ENCODE assay signal across 16 cellular contexts in the genomic region with DNA sequence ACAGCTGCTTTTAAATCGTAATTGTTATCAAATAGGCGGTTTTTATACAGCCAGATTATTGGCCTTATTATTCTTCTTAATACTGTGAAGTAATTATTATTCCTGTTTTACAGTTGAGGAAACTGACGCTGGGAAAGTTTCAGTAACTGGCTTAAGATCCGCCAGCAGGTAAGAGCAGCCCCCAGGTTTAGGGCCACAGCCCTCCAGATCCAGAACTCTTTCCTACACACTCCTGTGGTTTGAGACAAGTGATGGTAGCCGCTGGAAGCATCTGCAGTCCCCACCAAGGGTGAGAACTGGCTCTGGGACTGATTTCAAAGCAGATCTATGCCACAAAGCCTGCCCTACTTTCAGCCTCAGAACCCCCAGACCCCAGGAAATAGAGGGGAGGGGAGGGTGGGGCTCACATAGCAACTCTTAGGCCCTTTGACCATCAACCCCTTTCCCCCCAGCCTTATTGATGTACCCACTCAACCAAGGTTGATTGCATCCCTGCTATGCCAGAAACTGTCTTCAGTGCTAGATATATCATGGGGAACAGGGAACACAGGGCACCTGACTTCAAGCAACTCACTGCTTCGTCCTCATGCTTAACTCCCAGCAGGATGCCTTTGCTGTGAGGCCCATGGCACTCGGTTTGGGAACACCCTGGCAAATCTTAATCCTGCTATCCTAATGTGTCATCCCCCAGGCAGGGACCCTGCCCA. TPM values are rescaled to one million over a fixed set of nuclear protein-coding genes. Genes with fewer than 3 reads are reported as not detected.
A peak's percentile ranks its signal among the peaks of the same experiment; 100 is the strongest.
DNase-seq lines count a peak whose midpoint lies in the region; ATAC-seq, FAIRE-seq and TF ChIP-seq lines count a peak whose summit lies in the region.
"Had no signal": no experiment of that assay in that cellular context is flagged by ENCODE, and none has a peak within 500 bp of the region (broad histone marks: within the 10 kb centered on the region; RNA-seq: fewer than 3 reads in every experiment).

No MANE protein-coding gene starts in this region.

- H3K9me1 ChIP-seq in endothelial cell of umbilical vein (replicated peaks; ENCODE audit: control insufficient read depth, extremely low read depth, insufficient read depth, low read length) = no peaks in the 10 kb centered on the region

- no peak for ATAC-seq in psoas muscle

- TF ChIP-seq POLR2A in endothelial cell of umbilical vein (IDR thresholded peaks at IDR 0.05; ENCODE audit: low read depth, low read length) (no peak), GM12892 (IDR thresholded peaks at IDR 0.05; ENCODE audit: low read depth, low read length) (no peak)

- CTCF ChIA-PET in HEK293 (lab: Yijun Ruan, JAX) (interaction anchor here (0.6 to 2.0 kb wide), 17 partner anchors 11 to 430 kb away, joined by 3 to 33 read pairs (median 4); no protein-coding TSS in a partner anchor), endothelial cell of umbilical vein (lab: Charles Lee) (interaction anchor here (0.6 to 3.3 kb wide), 18 partner anchors 26 to 306 kb away, joined by 3 to 37 read pairs (median 5); no protein-coding TSS in a partner anchor)

- H3K27ac ChIP-seq in C4-2B = no peak overlapping the region
- H3K27ac ChIP-seq in HEK293 (ENCODE audit: extremely low read depth, low read depth, low read length) = no peak overlapping the region
- no peak overlapping the region for H3K27ac ChIP-seq in endothelial cell of umbilical vein (ENCODE audit: insufficient read depth, low read depth, low read length)
- no peak overlapping the region for H3K27ac ChIP-seq in psoas muscle
- H3K27ac ChIP-seq: brain microvascular endothelial cell, pancreas, SJCRH30, thyroid gland had no signal

- H2AFZ ChIP-seq in endothelial cell of umbilical vein (ENCODE audit: low read depth, low read length) = no peak overlapping the region

- H4K20me1 ChIP-seq in endothelial cell of umbilical vein (replicated peaks; ENCODE audit: control insufficient read depth, extremely low read depth, insufficient read depth, low read length) = no peaks in the 10 kb centered on the region

- no peaks in the 10 kb centered on the region for H3K79me2 ChIP-seq in endothelial cell of umbilical vein (ENCODE audit: control insufficient read depth, insufficient read depth, low read length)

- dilution Hi-C loops in endothelial cell of umbilical vein (cut with MboI; ENCODE audit: extremely low pct_ligation_motif_present, low sequenced_read_pairs) = no loop called here

- intact Hi-C loops in endothelial cell of umbilical vein (cut with micrococcal nuclease) = loop anchor here (1.0 to 10.0 kb wide), 6 partner anchors 48 to 392 kb away; a partner anchor contains a TSS
- intact Hi-C loops in psoas muscle (cut with DNase I) = loop anchor here (1.0 to 5.0 kb wide), 6 partner anchors 57 to 302 kb away; no protein-coding TSS in a partner anchor

- 42 to 50% (median 44%) methylated on average over 7 of the region's 7 CpGs for WGBS in psoas muscle, 3 donors

- no TSS peak for BruUV-seq in endothelial cell of umbilical vein (replicated peaks; lab: Mats Ljungman, UMichigan)

- no peaks in the 10 kb centered on the region for H3K36me3 ChIP-seq in HEK293 (ENCODE audit: control insufficient read depth in 2 of 2, insufficient read depth in 1 of 2, low read length in 2 of 2)
- no peaks in the 10 kb centered on the region for H3K36me3 ChIP-seq in endothelial cell of umbilical vein (ENCODE audit: control insufficient read depth in 2 of 2, extremely low read depth in 1 of 2, insufficient read depth in 2 of 2, low read length in 2 of 2)
- no peaks in the 10 kb centered on the region for H3K36me3 ChIP-seq in psoas muscle (ENCODE audit: insufficient read depth in 1 of 2, low read depth in 1 of 2)
- H3K36me3 ChIP-seq: brain microvascular endothelial cell, pancreas, SJCRH30, thyroid gland had no signal

- H3K9ac ChIP-seq in endothelial cell of umbilical vein (replicated peaks; ENCODE audit: extremely low read depth, insufficient read depth, low read length) = no peak overlapping the region

- no peak for FAIRE-seq in endothelial cell of umbilical vein (lab: Jason Lieb, UNC)
- no peak for FAIRE-seq in GM12892 (lab: Jason Lieb, UNC)
- FAIRE-seq in frontal cortex (lab: Jason Lieb, UNC) = no peak
- FAIRE-seq: pancreas had no signal

- no peak overlapping the region for H3K4me2 ChIP-seq in endothelial cell of umbilical vein (ENCODE audit: insufficient read depth, low read length)

- H3K4me1 ChIP-seq in HEK293 (ENCODE audit: control insufficient read depth, insufficient read depth, low read length) (peaks cover 14% of the 10 kb centered on the region), endothelial cell of umbilical vein (ENCODE audit: control insufficient read depth, extremely low read depth, insufficient read depth, low read length) (peaks cover 33% of the 10 kb centered on the region), psoas muscle (peaks cover 4% of the 10 kb centered on the region)
- H3K4me1 ChIP-seq: SJCRH30 had no signal

- DNase-seq in endothelial cell of umbilical vein (ENCODE audit: low read depth, low spot score) (no peak), psoas muscle (no peak), GM12892 (ENCODE audit: insufficient read length) (no peak), mucosa of gallbladder (ENCODE audit: low spot score) (no peak), frontal cortex (ENCODE audit: low spot score in 2 of 2) (no peak)
- DNase-seq in stimulated activated CD4-positive, alpha-beta T cell treated with anti-CD3 and anti-CD28 coated beads, Interleukin-4, amount 100 ng/mL, for 1 hour = no peak

- peaks cover 36 to 45% of the 10 kb centered on the region in 2 experiments for H3K27me3 ChIP-seq in endothelial cell of umbilical vein (ENCODE audit: control insufficient read depth in 2 of 2, insufficient read depth in 2 of 2, low read length in 2 of 2)
- H3K27me3 ChIP-seq in psoas muscle (ENCODE audit: insufficient read depth in 3 of 3, low read length in 2 of 3) = peaks cover 0 to 2% (median 0%) of the 10 kb centered on the region in 3 donors
- H3K27me3 ChIP-seq: pancreas, thyroid gland had no signal

- POLR2A ChIA-PET in HEK293 (lab: Yijun Ruan, JAX) = no interaction called here
- POLR2A ChIA-PET in endothelial cell of umbilical vein (lab: Charles Lee) = no interaction called here

- TF ChIP-seq CTCF in C4-2B (conservative IDR thresholded peaks at IDR 0.05) (peak; percentile 41), HEK293 (tag by site-specific recombination; IDR thresholded peaks at IDR 0.05) (no peak), endothelial cell of umbilical vein (IDR thresholded peaks at IDR 0.05; ENCODE audit: extremely low read depth in 1 of 2, insufficient read depth in 1 of 2, low read depth in 1 of 2, low read length in 2 of 2) (no peak), psoas muscle (IDR thresholded peaks at IDR 0.05) (no peak)

- H3K9me3 ChIP-seq in HEK293 (ENCODE audit: control insufficient read depth, insufficient read depth, low read depth, low read length) = no peaks in the 10 kb centered on the region
- H3K9me3 ChIP-seq in endothelial cell of umbilical vein (replicated peaks; ENCODE audit: control insufficient read depth, insufficient read depth, low read length) = no peaks in the 10 kb centered on the region
- H3K9me3 ChIP-seq in psoas muscle = no peaks in the 10 kb centered on the region
- H3K9me3 ChIP-seq: pancreas, SJCRH30, thyroid gland had no signal

- H3K4me3 ChIP-seq in HEK293 (ENCODE audit: low read depth, low read length) = no peak overlapping the region
- H3K4me3 ChIP-seq in endothelial cell of umbilical vein (replicated peaks in 1 of 3; ENCODE audit: insufficient read depth in 1 of 3, low read depth in 1 of 3, low read length in 3 of 3) = no peak overlapping the region
- H3K4me3 ChIP-seq in psoas muscle = peak overlapping the region; percentile 34
- H3K4me3 ChIP-seq: lung, pancreas, SJCRH30, thyroid gland had no signal

TF ChIP-seq in HEK293, 187 proteins besides CTCF, POLR2A, EP300 and RAD21 (continues in another document):
- no peak for TF ChIP-seq ZNF350 (tag by site-specific recombination; IDR thresholded peaks at IDR 0.05)
- TF ChIP-seq, protein P1, sequence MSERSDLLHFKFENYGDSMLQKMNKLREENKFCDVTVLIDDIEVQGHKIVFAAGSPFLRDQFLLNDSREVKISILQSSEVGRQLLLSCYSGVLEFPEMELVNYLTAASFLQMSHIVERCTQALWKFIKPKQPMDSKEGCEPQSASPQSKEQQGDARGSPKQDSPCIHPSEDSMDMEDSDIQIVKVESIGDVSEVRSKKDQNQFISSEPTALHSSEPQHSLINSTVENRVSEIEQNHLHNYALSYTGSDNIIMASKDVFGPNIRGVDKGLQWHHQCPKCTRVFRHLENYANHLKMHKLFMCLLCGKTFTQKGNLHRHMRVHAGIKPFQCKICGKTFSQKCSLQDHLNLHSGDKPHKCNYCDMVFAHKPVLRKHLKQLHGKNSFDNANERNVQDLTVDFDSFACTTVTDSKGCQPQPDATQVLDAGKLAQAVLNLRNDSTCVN (tag by site-specific recombination; optimal IDR thresholded peaks at IDR 0.05) = peak; percentile 4
- TF ChIP-seq ZNF335 (tag by site-specific recombination; conservative IDR thresholded peaks at IDR 0.05) = 0 out of 2 replicates have a peak, but pooled peaks have one; percentile 6

TF ChIP-seq in endothelial cell of umbilical vein, 7 proteins besides CTCF, POLR2A, EP300 and RAD21:
- TF ChIP-seq EZH2 (IDR thresholded peaks at IDR 0.05; ENCODE audit: borderline replicate concordance, low read depth, low read length, severe bottlenecking) = peak; percentile 74
- TF ChIP-seq, protein P2, sequence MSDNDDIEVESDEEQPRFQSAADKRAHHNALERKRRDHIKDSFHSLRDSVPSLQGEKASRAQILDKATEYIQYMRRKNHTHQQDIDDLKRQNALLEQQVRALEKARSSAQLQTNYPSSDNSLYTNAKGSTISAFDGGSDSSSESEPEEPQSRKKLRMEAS (IDR thresholded peaks at IDR 0.05; ENCODE audit: insufficient read depth, insufficient read length) = no peak
TF ChIP-seq in endothelial cell of umbilical vein: peak in this region for 1.

RNA-seq across cellular contexts. Expression of a gene that starts 2.9 kb away (rescaled TPM):
- total RNA-seq in endothelial cell of umbilical vein (2.5 and 5.4 TPM in 2 replicates), psoas muscle (1 to 10 TPM; 1.1 to 5.7 (median 2.5) TPM), mucosa of gallbladder (115 TPM), frontal cortex (2.9 TPM)
- polyA plus RNA-seq in endothelial cell of umbilical vein (0.39 and 0.57 TPM in 2 replicates), psoas muscle (1 to 10 TPM in 2 of 3 donors, under 1 TPM in 1; 0.65 to 1.3 (median 1.1) TPM)
- 0.37 and 0.45 TPM in 2 replicates for polyA plus RNA-seq in endothelial cell of umbilical vein (2011; cell fraction: cytosol; rRNA removed)
- 0.73 and 0.76 TPM in 2 replicates for polyA plus RNA-seq in endothelial cell of umbilical vein (2011; cell fraction: nucleus; rRNA removed)
- polyA plus RNA-seq in endothelial cell of umbilical vein (2012) = 0.18 and 0.37 TPM in 2 replicates
- polyA minus RNA-seq in endothelial cell of umbilical vein = 0.39 and 0.49 TPM in 2 replicates
- 3.7 TPM for polyA minus RNA-seq in endothelial cell of umbilical vein (2011; cell fraction: cytosol; rRNA and poly(A)+ RNA removed)
- polyA minus RNA-seq in endothelial cell of umbilical vein (2011; cell fraction: nucleus; rRNA and poly(A)+ RNA removed) = 0.24 and 0.29 TPM in 2 replicates
- not detected for polyA plus RNA-seq in GM12892 (2012; ENCODE audit: missing spikeins)
- total RNA-seq: activated CD4-positive, alpha-beta T cell treated with anti-CD3 and anti-CD28 coated beads, Interleukin-2, amount 10 ng/mL, durations not matched to agents 7 days and 5 days; activated T-helper 2 cell treated with anti-CD3 and anti-CD28 coated beads, Interferon-gamma antibody, Interleukin-2, Interleukin-4, amounts not matched to agents 10 μg/mL and 5 μg/mL and 100 μg/mL, durations not matched to agents 14 hours and 24 hours and 36 hours; T-helper 17 cell had no signal

Comparison
In these comparisons a context has a peak if more than half of its experiments do, and no peak if none do; other contexts are left out.
1. RNA of a gene that starts 2.9 kb away (total RNA-seq): 115 TPM in mucosa of gallbladder (single experiment); 1.1 to 5.7 TPM in psoas muscle, 2.9 TPM in frontal cortex (single experiment) and 2.5 to 5.4 TPM in endothelial cell of umbilical vein; every median in the first group is over 10 times any median in the second.